ENCODE assay signal across 8 cellular contexts in genomic region chr13:36818483-36819063, GRCh38. TPM values are rescaled to one million over a fixed set of nuclear protein-coding genes. Genes with fewer than 3 reads are reported as not detected.
DNase-seq lines count a peak whose midpoint lies in the region; ATAC-seq, FAIRE-seq and TF ChIP-seq lines count a peak whose summit lies in the region.

No MANE protein-coding gene starts in this region.

- ATAC-seq in HG03558 (IDR thresholded peaks at IDR 0.05; ENCODE audit: extremely low read depth, unreplicated experiment): peak; percentile 0
- peak; percentile 15 for ATAC-seq in HepG2
- no peak for ATAC-seq in GM18505 (IDR thresholded peaks at IDR 0.05; ENCODE audit: unreplicated experiment)

- no peaks in the 10 kb centered on the region for H3K36me3 ChIP-seq in HepG2 (replicated peaks in 1 of 2; ENCODE audit: control insufficient read depth in 1 of 2, insufficient read depth in 2 of 2, low read length in 2 of 2)

- TF ChIP-seq CTCF in astrocyte of the cerebellum (IDR thresholded peaks at IDR 0.05; ENCODE audit: low read depth, low read length, missing control alignments): no peak
- TF ChIP-seq CTCF in HepG2 (CRISPR knock-in tag; IDR thresholded peaks at IDR 0.05): no peak
- TF ChIP-seq CTCF in type B pancreatic cell (conservative IDR thresholded peaks at IDR 0.05): peak; percentile 18

- no peak for TF ChIP-seq EP300 in HepG2 (IDR thresholded peaks at IDR 0.05; ENCODE audit: low read depth in 2 of 2, low read length in 2 of 2)
- TF ChIP-seq EP300 in HepG2 (CRISPR knock-in tag; IDR thresholded peaks at IDR 0.05; ENCODE audit: borderline replicate concordance): no peak

- intact Hi-C loops in HepG2 (cut with micrococcal nuclease; ENCODE audit: unreplicated experiment): loop anchor here (2.0 kb wide), 2 partner anchors 64 to 240 kb away; partner anchors contain the start of gene SUPT20H

- TF ChIP-seq POLR2A in HepG2 (IDR thresholded peaks at IDR 0.05; ENCODE audit: insufficient read depth in 1 of 2, low read depth in 2 of 2, low read length in 2 of 2) (no peak), GM18505 (IDR thresholded peaks at IDR 0.05; ENCODE audit: borderline replicate concordance, extremely low read depth, insufficient read depth, insufficient read length) (no peak)

- no peak for DNase-seq in T-helper 2 cell treated with Interferon-gamma antibody and Interleukin-4, amounts not matched to agents 5 μg/mL and 100 μg/mL, for 36 hours (ENCODE audit: low spot score)
- DNase-seq in T-helper 2 cell (no peak), astrocyte of the cerebellum (ENCODE audit: low read depth) (no peak), HepG2 (ENCODE audit: low spot score) (no peak), type B pancreatic cell (ENCODE audit: extremely low spot score, unreplicated experiment) (no peak), NCI-H2196 (lab: John Stamatoyannopoulos, UW; ENCODE audit: unreplicated experiment) (no peak)

- H3K4me2 ChIP-seq in HepG2 (ENCODE audit: low read depth, low read length): peak overlapping the region; percentile 82

- in situ Hi-C loops in astrocyte of the cerebellum (cut with HindIII; ENCODE audit: low sequenced_read_pairs) (no loop called here), HepG2 (cut with HindIII; ENCODE audit: extremely low pct_ligation_motif_present, low pct_unique_long_range_greater_than_20kb) (no loop called here)

- peak overlapping the region; percentile 90 for H3K4me3 Mint-ChIP-seq in T-helper 2 cell treated with Interferon-gamma antibody and Interleukin-4, amounts not matched to agents 5 μg/mL and 100 μg/mL, for 36 hours
- H3K4me3 Mint-ChIP-seq in type B pancreatic cell: peak overlapping the region; percentile 91

- H3K27ac Mint-ChIP-seq in T-helper 2 cell treated with Interferon-gamma antibody and Interleukin-4, amounts not matched to agents 5 μg/mL and 100 μg/mL, for 36 hours: peak overlapping the region; percentile 89
- peak overlapping the region; percentile 63 for H3K27ac Mint-ChIP-seq in type B pancreatic cell

- H3K27me3 Mint-ChIP-seq in T-helper 2 cell treated with Interferon-gamma antibody and Interleukin-4, amounts not matched to agents 5 μg/mL and 100 μg/mL, for 36 hours (ENCODE audit: low read depth): peaks cover 25% of the 10 kb centered on the region
- H3K27me3 Mint-ChIP-seq in type B pancreatic cell: no peaks in the 10 kb centered on the region

- WGBS in HepG2 (ENCODE audit: low lambda C conversion rate): under 1% methylated on average over 12 of the region's 12 CpGs

- H4K20me1 ChIP-seq in HepG2 (ENCODE audit: insufficient read depth, low read length): peaks cover 6% of the 10 kb centered on the region; the same call in 1 of the 2 replicates

- TF ChIP-seq RAD21 in HepG2 (CRISPR knock-in tag; IDR thresholded peaks at IDR 0.05): no peak

- peaks cover 30% of the 10 kb centered on the region for H3K79me2 ChIP-seq in HepG2 (ENCODE audit: insufficient read depth, low read length)

- peaks cover 12% of the 10 kb centered on the region for H3K36me3 Mint-ChIP-seq in T-helper 2 cell treated with Interferon-gamma antibody and Interleukin-4, amounts not matched to agents 5 μg/mL and 100 μg/mL, for 36 hours (ENCODE audit: low read depth)
- peaks cover 5% of the 10 kb centered on the region for H3K36me3 Mint-ChIP-seq in type B pancreatic cell

- FAIRE-seq in HepG2 (lab: Jason Lieb, UNC): no peak

- peak overlapping the region; percentile 50 for H3K9ac ChIP-seq in HepG2 (ENCODE audit: insufficient read depth, low read depth, low read length)

- POLR2A ChIA-PET in HepG2 (lab: Yijun Ruan, JAX): interaction anchor here (0.7 to 0.9 kb wide), 2 partner anchors 10 to 11 kb away, joined by 3 to 4 read pairs; no protein-coding TSS in a partner anchor

- no peaks in the 10 kb centered on the region; a peak in 1 of 5 replicates for H3K27me3 ChIP-seq in HepG2 (ENCODE audit: control insufficient read depth in 1 of 2, insufficient read depth in 2 of 2, low read length in 2 of 2)

- peak overlapping the region; percentile 92 for H2AFZ ChIP-seq in HepG2 (ENCODE audit: low read length)

- no TSS peak for BruUV-seq in HepG2 (replicated peaks; lab: Mats Ljungman, UMichigan)

- H3K4me1 Mint-ChIP-seq in T-helper 2 cell treated with Interferon-gamma antibody and Interleukin-4, amounts not matched to agents 5 μg/mL and 100 μg/mL, for 36 hours (ENCODE audit: low read depth): peaks cover 37% of the 10 kb centered on the region
- H3K4me1 Mint-ChIP-seq in type B pancreatic cell (ENCODE audit: unreplicated experiment): peaks cover 40% of the 10 kb centered on the region

- CTCF ChIA-PET in HepG2 (lab: Yijun Ruan, JAX; ENCODE audit: low intra/inter-chr PET ratio, low total read pairs): no interaction called here

- H3K9me3 Mint-ChIP-seq in T-helper 2 cell treated with Interferon-gamma antibody and Interleukin-4, amounts not matched to agents 5 μg/mL and 100 μg/mL, for 36 hours: no peaks in the 10 kb centered on the region
- peaks cover 6% of the 10 kb centered on the region for H3K9me3 Mint-ChIP-seq in type B pancreatic cell

- H3K4me3 ChIP-seq in astrocyte of the cerebellum (ENCODE audit: low read depth, low read length): peak overlapping the region; percentile 56
- peak overlapping the region; percentile 71 to 84 (median 77) for H3K4me3 ChIP-seq in HepG2 (replicated peaks in 1 of 3; ENCODE audit: insufficient read depth in 1 of 3, low read depth in 2 of 3, low read length in 3 of 3)

- H3K27ac ChIP-seq in HepG2 (ENCODE audit: extremely low read length, insufficient read depth, low read length): no peak overlapping the region

- H3K4me1 ChIP-seq in HepG2 (ENCODE audit: insufficient read depth, low read length): peaks cover 41% of the 10 kb centered on the region

- H3K9me3 ChIP-seq in HepG2 (ENCODE audit: low read length): no peaks in the 10 kb centered on the region

TF ChIP-seq in HepG2, 621 proteins besides CTCF, POLR2A, EP300 and RAD21 (continues in another document):
- TF ChIP-seq ZNF605 (CRISPR knock-in tag; IDR thresholded peaks at IDR 0.05): no peak
- TF ChIP-seq SMAD3 (CRISPR knock-in tag; IDR thresholded peaks at IDR 0.05): 0 out of 2 replicates have a peak, but pooled peaks have one; percentile 45
- TF ChIP-seq FLYWCH1 (CRISPR knock-in tag; IDR thresholded peaks at IDR 0.05): no peak
- no peak for TF ChIP-seq LRRFIP1 (CRISPR knock-in tag; conservative IDR thresholded peaks at IDR 0.05)
- no peak for TF ChIP-seq ZNF546 (CRISPR knock-in tag; conservative IDR thresholded peaks at IDR 0.05)
- TF ChIP-seq TRIM22 (IDR thresholded peaks at IDR 0.05): no peak
- no peak for TF ChIP-seq TGIF2 (CRISPR knock-in tag; IDR thresholded peaks at IDR 0.05)
- 0 out of 2 replicates have a peak, but pooled peaks have one; percentile 11 for TF ChIP-seq HDAC2 (CRISPR knock-in tag; IDR thresholded peaks at IDR 0.05)

RNA-seq across cellular contexts. Expression of gene RFXAP, which starts 0.4 kb away (rescaled TPM):
- total RNA-seq in HepG2 (2016; rRNA removed; fragmentation: Illumina TruSeq; extraction: Trizol): 1.8 and 4.4 TPM in 2 replicates
- total RNA-seq in HepG2 (2016; cell fraction: cytosol; rRNA removed; fragmentation: Illumina TruSeq; extraction: Trizol; ENCODE audit: low read depth): 0.40 and 0.53 TPM in 2 replicates
- 2.1 and 3.6 TPM in 2 replicates for total RNA-seq in HepG2 (2016; cell fraction: insoluble cytoplasmic fraction; rRNA removed; fragmentation: Illumina TruSeq; extraction: Trizol)
- 3.3 and 3.5 TPM in 2 replicates for total RNA-seq in HepG2 (2016; cell fraction: membrane; rRNA removed; fragmentation: Illumina TruSeq; extraction: Trizol)
- 4.8 and 5.9 TPM in 2 replicates for total RNA-seq in HepG2 (2016; cell fraction: nucleus; rRNA removed; fragmentation: Illumina TruSeq; extraction: Trizol)
- 6.9 and 7.9 TPM in 2 replicates for polyA plus RNA-seq in HepG2 (2011; rRNA removed)
- 3.0 and 4.3 TPM in 2 replicates for polyA plus RNA-seq in HepG2 (2011; cell fraction: cytosol; rRNA removed)
- polyA plus RNA-seq in HepG2 (2011; cell fraction: nucleus; rRNA removed): 5.9 and 7.8 TPM in 2 replicates
- polyA plus RNA-seq in HepG2 (2012): 8.1 and 9.7 TPM in 2 replicates
- polyA plus RNA-seq in HepG2 (2016; cell fraction: cytosol; fragmentation: Illumina TruSeq; extraction: Trizol; ENCODE audit: low read depth): 0.99 and 2.0 TPM in 2 replicates
- polyA plus RNA-seq in HepG2 (2016; cell fraction: insoluble cytoplasmic fraction; fragmentation: Illumina TruSeq; extraction: Trizol; ENCODE audit: low read depth): 12.7 and 13.6 TPM in 2 replicates
- polyA plus RNA-seq in HepG2 (2016; cell fraction: membrane; fragmentation: Illumina TruSeq; extraction: Trizol; ENCODE audit: low read depth): 4.3 and 5.6 TPM in 2 replicates
- 17.8 and 18.4 TPM in 2 replicates for polyA plus RNA-seq in HepG2 (2016; cell fraction: nucleus; fragmentation: Illumina TruSeq; extraction: Trizol; ENCODE audit: insufficient read depth, low read depth)
- polyA minus RNA-seq in HepG2 (2011; rRNA and poly(A)+ RNA removed; ENCODE audit: low replicate concordance): 1.7 and 1.9 TPM in 2 replicates
- 2.0 and 2.9 TPM in 2 replicates for polyA minus RNA-seq in HepG2 (2011; cell fraction: cytosol; rRNA and poly(A)+ RNA removed)
- 8.5 and 10.2 TPM in 2 replicates for polyA minus RNA-seq in HepG2 (2011; cell fraction: nucleus; rRNA and poly(A)+ RNA removed)
- total RNA-seq in type B pancreatic cell (ENCODE audit: low replicate concordance): 7.8 and 10.5 TPM in 2 replicates
